In genomic region chr17:4658478-4659305, GRCh38 we compare ENCODE assay signal across 11 cellular contexts. TPM values are rescaled to one million over a fixed set of nuclear protein-coding genes. Genes with fewer than 3 reads are reported as not detected.
A peak's percentile ranks its signal among the peaks of the same experiment; 100 is the strongest.
DNase-seq lines count a peak whose midpoint lies in the region; ATAC-seq and TF ChIP-seq lines count a peak whose summit lies in the region.
"Had no signal": no experiment of that assay in that cellular context is flagged by ENCODE, and none has a peak within 500 bp of the region (broad histone marks: within the 10 kb centered on the region; RNA-seq: fewer than 3 reads in every experiment).

No MANE protein-coding gene starts in this region.

- intact Hi-C loops in MCF 10A (cut with micrococcal nuclease) (no loop called here), breast epithelium (cut with DNase I; ENCODE audit: low total_unique reads) (no loop called here), CD14-positive monocyte (cut with micrococcal nuclease) (no loop called here)

- POLR2A ChIA-PET in MCF 10A (lab: Yijun Ruan, JAX): no interaction called here

- BruUV-seq in MCF 10A (replicated peaks; lab: Mats Ljungman, UMichigan): no TSS peak

- no peaks in the 10 kb centered on the region for H3K9me3 Mint-ChIP-seq in MCF 10A (ENCODE audit: unreplicated experiment)
- H3K9me3 Mint-ChIP-seq in stimulated activated naive CD8-positive, alpha-beta T cell treated with anti-CD3 and anti-CD28 coated beads, Interleukin-15, Interleukin-2, amounts not matched to agents 100 ng/mL and 50 ng/mL, for 24 hours: no peaks in the 10 kb centered on the region
- H3K9me3 Mint-ChIP-seq in CD14-positive monocyte: peaks cover 3 to 8% (median 6%) of the 10 kb centered on the region in 7 donors

- no peaks in the 10 kb centered on the region for H3K36me3 ChIP-seq in breast epithelium
- H3K36me3 ChIP-seq: SJSA1 had no signal

- H3K4me1 ChIP-seq in breast epithelium: no peaks in the 10 kb centered on the region
- no peaks in the 10 kb centered on the region for H3K4me1 ChIP-seq in foreskin keratinocyte
- H3K4me1 ChIP-seq: SJSA1 had no signal

- DNase-seq in MCF 10A (ENCODE audit: unreplicated experiment): peak; percentile 18
- no peak for DNase-seq in breast epithelium (ENCODE audit: low spot score in 2 of 2)
- DNase-seq in activated CD8-positive, alpha-beta memory T cell treated with anti-CD3 and anti-CD28 coated beads, Interleukin-2, amount 50 U/mL, for 4 hours: peak; percentile 28
- no peak for DNase-seq in foreskin keratinocyte
- DNase-seq in central memory CD4-positive, alpha-beta T cell: no peak
- no peak for DNase-seq in CD14-positive monocyte (ENCODE audit: low spot score)
- DNase-seq: C1 segment of cervical spinal cord had no signal

- H3K4me1 Mint-ChIP-seq in MCF 10A (ENCODE audit: insufficient read depth, unreplicated experiment): no peaks in the 10 kb centered on the region
- H3K4me1 Mint-ChIP-seq in stimulated activated naive CD8-positive, alpha-beta T cell treated with anti-CD3 and anti-CD28 coated beads, Interleukin-15, Interleukin-2, amounts not matched to agents 100 ng/mL and 50 ng/mL, for 24 hours (ENCODE audit: low read depth): peaks cover 24% of the 10 kb centered on the region
- peaks cover 7% of the 10 kb centered on the region for H3K4me1 Mint-ChIP-seq in CD14-positive monocyte

- TF ChIP-seq POLR2A in breast epithelium (IDR thresholded peaks at IDR 0.05): no peak

- no peaks in the 10 kb centered on the region for H3K36me3 Mint-ChIP-seq in MCF 10A (ENCODE audit: insufficient read depth, unreplicated experiment)
- no peaks in the 10 kb centered on the region for H3K36me3 Mint-ChIP-seq in stimulated activated naive CD8-positive, alpha-beta T cell treated with anti-CD3 and anti-CD28 coated beads, Interleukin-15, Interleukin-2, amounts not matched to agents 100 ng/mL and 50 ng/mL, for 24 hours (ENCODE audit: low read depth)
- no peaks in the 10 kb centered on the region for H3K36me3 Mint-ChIP-seq in CD14-positive monocyte

- H3K27me3 ChIP-seq in breast epithelium: no peaks in the 10 kb centered on the region
- peaks cover 5% of the 10 kb centered on the region for H3K27me3 ChIP-seq in foreskin keratinocyte

- H3K27ac ChIP-seq in breast epithelium (no peak overlapping the region), foreskin keratinocyte (no peak overlapping the region)
- H3K27ac ChIP-seq: SJSA1 had no signal

- ATAC-seq in foreskin keratinocyte: peak; percentile 29
- no peak for ATAC-seq in GM21737 (IDR thresholded peaks at IDR 0.05; ENCODE audit: unreplicated experiment)

- CTCF ChIA-PET in MCF 10A (lab: Yijun Ruan, JAX): interaction anchor here (1.4 kb wide), 1 partner anchor 93 kb away, joined by 5 read pairs; no protein-coding TSS in a partner anchor

- H3K27ac Mint-ChIP-seq in MCF 10A (ENCODE audit: low read depth, unreplicated experiment): no peak overlapping the region
- peak overlapping the region; percentile 36 for H3K27ac Mint-ChIP-seq in stimulated activated naive CD8-positive, alpha-beta T cell treated with anti-CD3 and anti-CD28 coated beads, Interleukin-15, Interleukin-2, amounts not matched to agents 100 ng/mL and 50 ng/mL, for 24 hours
- H3K27ac Mint-ChIP-seq in CD14-positive monocyte: no peak overlapping the region

- no peak overlapping the region for H3K4me3 ChIP-seq in breast epithelium
- H3K4me3 ChIP-seq: SJSA1 had no signal

- no peak for TF ChIP-seq CTCF in MCF 10A (IDR thresholded peaks at IDR 0.05; ENCODE audit: unreplicated experiment)
- TF ChIP-seq CTCF in breast epithelium (IDR thresholded peaks at IDR 0.05): no peak
- TF ChIP-seq CTCF in foreskin keratinocyte (conservative IDR thresholded peaks at IDR 0.05): no peak
- TF ChIP-seq CTCF in CD14-positive monocyte (IDR thresholded peaks at IDR 0.05): no peak

- no peaks in the 10 kb centered on the region for H3K9me3 ChIP-seq in breast epithelium
- H3K9me3 ChIP-seq: SJSA1 had no signal

- H3K27me3 Mint-ChIP-seq in MCF 10A (ENCODE audit: insufficient read depth, unreplicated experiment): peaks cover 11% of the 10 kb centered on the region
- peaks cover 17% of the 10 kb centered on the region for H3K27me3 Mint-ChIP-seq in stimulated activated naive CD8-positive, alpha-beta T cell treated with anti-CD3 and anti-CD28 coated beads, Interleukin-15, Interleukin-2, amounts not matched to agents 100 ng/mL and 50 ng/mL, for 24 hours
- peaks cover 1 to 19% (median 4%) of the 10 kb centered on the region in 3 donors for H3K27me3 Mint-ChIP-seq in CD14-positive monocyte (ENCODE audit: low read depth in 3 of 3)

- H3K4me3 Mint-ChIP-seq in MCF 10A (ENCODE audit: unreplicated experiment) (no peak overlapping the region), CD14-positive monocyte (no peak overlapping the region)
- peak overlapping the region; percentile 4 for H3K4me3 Mint-ChIP-seq in stimulated activated naive CD8-positive, alpha-beta T cell treated with anti-CD3 and anti-CD28 coated beads, Interleukin-15, Interleukin-2, amounts not matched to agents 100 ng/mL and 50 ng/mL, for 24 hours

RNA-seq across cellular contexts. Expression of gene ALOX15, which starts 17.2 kb away (rescaled TPM):
- not detected in 2 replicates for total RNA-seq in MCF 10A (2022)
- total RNA-seq in breast epithelium: 10 to 100 TPM in 1 of 3 donors, under 1 TPM in 1, not detected in 1; 0.98 to 47.9 TPM
- not detected in 2 replicates for total RNA-seq in foreskin keratinocyte
- not detected in 2 replicates for polyA plus RNA-seq in foreskin keratinocyte
- under 1 TPM; 0.05 to 0.13 TPM for polyA plus RNA-seq in CD14-positive monocyte
- total RNA-seq: osteocyte, SJSA1 had no signal

RNA-seq across cellular contexts. Expression of gene PELP1, which starts 45.2 kb away (rescaled TPM):
- total RNA-seq in MCF 10A (2022) (63.9 and 74.8 TPM in 2 replicates), breast epithelium (10 to 100 TPM; 17.0 to 26.9 (median 21.0) TPM), foreskin keratinocyte (33.8 and 35.5 TPM in 2 replicates)
- polyA plus RNA-seq in foreskin keratinocyte (31.1 and 34.9 TPM in 2 replicates), CD14-positive monocyte (1 to 10 TPM; 1.3 to 2.6 TPM)

RNA-seq across cellular contexts. Expression of gene ARRB2, which starts 51.7 kb away (rescaled TPM):
- total RNA-seq in MCF 10A (2022) (20.7 and 25.1 TPM in 2 replicates), breast epithelium (10 to 100 TPM; 25.2 to 67.4 (median 42.3) TPM), foreskin keratinocyte (22.2 and 24.1 TPM in 2 replicates)
- polyA plus RNA-seq in foreskin keratinocyte (27.9 and 30.4 TPM in 2 replicates), CD14-positive monocyte (100 to 1,000 TPM; 134 to 150 TPM)

Comparison
In these comparisons a context has a peak if more than half of its experiments do, and no peak if none do; other contexts are left out.
1. DNase-seq: peak in MCF 10A (single experiment) and activated CD8-positive, alpha-beta memory T cell treated with anti-CD3 and anti-CD28 coated beads, Interleukin-2, amount 50 U/mL, for 4 hours (single experiment); none in breast epithelium (0 of 2), foreskin keratinocyte (0 of 2), central memory CD4-positive, alpha-beta T cell (single experiment) and CD14-positive monocyte (single experiment).